Comparison of ENCODE assay signal across 35 cellular contexts in the genomic region with DNA sequence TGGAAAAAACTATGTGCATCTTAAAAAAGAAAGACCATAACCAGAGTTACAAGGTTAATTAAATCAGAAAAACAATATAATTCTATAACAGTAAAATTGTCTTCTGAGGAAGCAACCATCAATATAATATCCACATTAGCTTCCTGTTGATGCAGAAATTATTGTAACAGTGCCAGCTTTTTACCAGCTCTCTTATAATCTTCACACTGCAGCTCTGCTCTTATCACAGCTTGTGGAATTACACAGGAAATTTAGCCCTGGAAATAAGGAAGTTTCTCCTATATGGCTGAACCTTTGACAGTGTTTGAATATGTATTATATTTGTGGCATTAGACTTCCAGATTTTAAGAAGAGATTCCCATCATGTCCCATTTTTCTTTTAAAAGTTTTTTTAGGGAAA. TPM values are rescaled to one million over a fixed set of nuclear protein-coding genes. Genes with fewer than 3 reads are reported as not detected.
DNase-seq lines count a peak whose midpoint lies in the region; ATAC-seq and FAIRE-seq lines count a peak whose summit lies in the region.
"Had no signal": no experiment of that assay in that cellular context is flagged by ENCODE, and none has a peak within 500 bp of the region (broad histone marks: within the 10 kb centered on the region; RNA-seq: fewer than 3 reads in every experiment).

No MANE protein-coding gene starts in this region.

- H3K4me1 ChIP-seq in trophoblast cell (ENCODE audit: control insufficient read depth in 1 of 2, insufficient read depth in 2 of 2, low read length in 2 of 2): no peaks in the 10 kb centered on the region
- H3K4me1 ChIP-seq: BLaER1 treated with 17β-estradiol and CSF1 and Interleukin-3, amounts not matched to agents 10 nM and 100 nM; Peyer's patch had no signal

- peaks cover 6% of the 10 kb centered on the region; the same call in 1 of the 2 replicates for H3K36me3 ChIP-seq in SK-N-MC (ENCODE audit: insufficient read depth, low read length)
- no peaks in the 10 kb centered on the region for H3K36me3 ChIP-seq in trophoblast cell (ENCODE audit: control insufficient read depth in 1 of 2, insufficient read depth in 2 of 2, low read length in 2 of 2)
- H3K36me3 ChIP-seq: BLaER1 treated with 17β-estradiol and CSF1 and Interleukin-3, amounts not matched to agents 10 nM and 100 nM; Peyer's patch had no signal

- no peaks in the 10 kb centered on the region for H3K27me3 ChIP-seq in trophoblast cell (ENCODE audit: insufficient read depth, low read length)
- H3K27me3 ChIP-seq: BLaER1 treated with 17β-estradiol and CSF1 and Interleukin-3, amounts not matched to agents 10 nM and 100 nM; hepatocyte; Peyer's patch had no signal

- H3K79me1 ChIP-seq in trophoblast cell (ENCODE audit: low read length): no peaks in the 10 kb centered on the region

- H3K9ac ChIP-seq in SK-N-MC (ENCODE audit: insufficient read length): no peak overlapping the region
- no peak overlapping the region for H3K9ac ChIP-seq in trophoblast cell (ENCODE audit: low read length)
- H3K9ac ChIP-seq: BLaER1 treated with 17β-estradiol and CSF1 and Interleukin-3, amounts not matched to agents 10 nM and 100 nM had no signal

- no peak overlapping the region for H2AK5ac ChIP-seq in trophoblast cell (ENCODE audit: low read length)

- H3K79me2 ChIP-seq in trophoblast cell (ENCODE audit: control insufficient read depth, insufficient read depth, low read length, poor library complexity): no peaks in the 10 kb centered on the region
- H3K79me2 ChIP-seq: hepatocyte had no signal

- ATAC-seq in T-helper 17 cell: no peak
- ATAC-seq: activated T-cell treated with anti-CD3 and anti-CD28 coated beads, Interleukin-2, amount 50 U/mL, for 4 hours; left cardiac atrium; stimulated activated memory B cell treated with anti-CD40 and anti-IgM and Interleukin-4, amounts not matched to agents 10 μg/mL and 1 μg/mL and 100 μg/mL, for 72 hours had no signal

- no peak overlapping the region for H3K4me2 ChIP-seq in trophoblast cell (ENCODE audit: low read length)
- H3K4me2 ChIP-seq: BLaER1 treated with 17β-estradiol and CSF1 and Interleukin-3, amounts not matched to agents 10 nM and 100 nM; hepatocyte had no signal

- H3K18ac ChIP-seq in trophoblast cell (ENCODE audit: low read length): no peak overlapping the region

- peak; percentile 47 for FAIRE-seq in GM19239 (lab: Jason Lieb, UNC)
- FAIRE-seq: bronchial epithelial cell, H1 had no signal

- no peak overlapping the region for H3K23ac ChIP-seq in trophoblast cell (ENCODE audit: low read length)

- no peak overlapping the region for H2BK120ac ChIP-seq in trophoblast cell (ENCODE audit: insufficient read depth, low read length, poor library complexity)

- H4K8ac ChIP-seq in trophoblast cell (ENCODE audit: low read depth, low read length): no peak overlapping the region

- H3K27ac ChIP-seq in SK-N-MC: no peak overlapping the region
- no peak overlapping the region for H3K27ac ChIP-seq in trophoblast cell (ENCODE audit: low read depth, low read length)
- H3K27ac ChIP-seq: BLaER1 treated with 17β-estradiol and CSF1 and Interleukin-3, amounts not matched to agents 10 nM and 100 nM; hepatocyte; Peyer's patch had no signal

- H2AFZ ChIP-seq in trophoblast cell (ENCODE audit: insufficient read depth, low read length, poor library complexity): no peak overlapping the region
- H2AFZ ChIP-seq: hepatocyte had no signal

- no peak for DNase-seq in GM19239 (ENCODE audit: insufficient read length, low spot score)
- peak; percentile 20 for DNase-seq in SK-N-MC (ENCODE audit: low read depth, low spot score)
- DNase-seq in dermis blood vessel endothelial cell: peak; percentile 89
- peak; percentile 8 for DNase-seq in left kidney (ENCODE audit: low read depth, low spot score)
- DNase-seq in T-helper 17 cell: no peak
- no peak for DNase-seq in hepatic stellate cell (ENCODE audit: low spot score)
- DNase-seq in trophoblast cell: no peak
- DNase-seq: activated B cell treated with CpG ODN at 0.5 μM for 24 hours; activated gamma-delta T cell; activated naive CD8-positive, alpha-beta T cell treated with anti-CD3 and anti-CD28 coated beads for 36 hours; activated T-cell treated with anti-CD3 and anti-CD28 coated beads, Interleukin-2, amount 50 U/mL, for 4 hours; aorta; DMS53; effector memory CD4-positive, alpha-beta T cell; foreskin fibroblast; HFFc6; left cardiac atrium; NCI-H1105; NCI-H187 treated with DMSO at 0.1 percent for 48 hours; Peyer's patch; SHP77; substantia nigra; SW 1271; T-helper 9 cell had no signal

- no peak overlapping the region for H3K4ac ChIP-seq in trophoblast cell (ENCODE audit: low read depth, low read length)

- H2BK5ac ChIP-seq in trophoblast cell (ENCODE audit: low read depth, low read length, poor library complexity): no peak overlapping the region

- H4K91ac ChIP-seq in trophoblast cell (ENCODE audit: low read depth, low read length): no peak overlapping the region

- no peak overlapping the region for H3K4me3 ChIP-seq in SK-N-MC
- no peak overlapping the region for H3K4me3 ChIP-seq in trophoblast cell (ENCODE audit: low read depth, low read length)
- H3K4me3 ChIP-seq: BLaER1 treated with 17β-estradiol and CSF1 and Interleukin-3, amounts not matched to agents 10 nM and 100 nM; hepatocyte; Peyer's patch had no signal

- no peak overlapping the region for H3K14ac ChIP-seq in trophoblast cell (ENCODE audit: low read length)

- H3K9me3 ChIP-seq in SK-N-MC (ENCODE audit: low read depth, low read length) (no peaks in the 10 kb centered on the region), T-helper 17 cell (ENCODE audit: control insufficient read depth, low read length, poor library complexity, severe bottlenecking) (no peaks in the 10 kb centered on the region), trophoblast cell (ENCODE audit: insufficient read depth, low read depth, low read length) (no peaks in the 10 kb centered on the region)
- H3K9me3 ChIP-seq: BLaER1 treated with 17β-estradiol and CSF1 and Interleukin-3, amounts not matched to agents 10 nM and 100 nM; Peyer's patch had no signal

- H3K27me3 Mint-ChIP-seq in T-helper 17 cell: no peaks in the 10 kb centered on the region
- H3K27me3 Mint-ChIP-seq: activated B cell treated with CpG ODN at 0.5 μM for 24 hours; activated naive CD8-positive, alpha-beta T cell treated with anti-CD3 and anti-CD28 coated beads for 36 hours; memory B cell; stimulated activated memory B cell treated with anti-CD40 and anti-IgM and Interleukin-4, amounts not matched to agents 10 μg/mL and 1 μg/mL and 100 μg/mL, for 72 hours; type B pancreatic cell had no signal

- no peak overlapping the region for H3K27ac Mint-ChIP-seq in T-helper 17 cell
- H3K27ac Mint-ChIP-seq: activated B cell treated with CpG ODN at 0.5 μM for 24 hours; activated naive CD8-positive, alpha-beta T cell treated with anti-CD3 and anti-CD28 coated beads for 36 hours; HFFc6; memory B cell; stimulated activated memory B cell treated with anti-CD40 and anti-IgM and Interleukin-4, amounts not matched to agents 10 μg/mL and 1 μg/mL and 100 μg/mL, for 72 hours; type B pancreatic cell had no signal

- H4K12ac ChIP-seq in trophoblast cell (ENCODE audit: low read depth, low read length): no peak overlapping the region

- peaks cover 5% of the 10 kb centered on the region for H3K36me3 Mint-ChIP-seq in T-helper 17 cell (ENCODE audit: low read depth)

- no peaks in the 10 kb centered on the region for H3K4me1 Mint-ChIP-seq in T-helper 17 cell
- H3K4me1 Mint-ChIP-seq: activated B cell treated with CpG ODN at 0.5 μM for 24 hours; activated naive CD8-positive, alpha-beta T cell treated with anti-CD3 and anti-CD28 coated beads for 36 hours; memory B cell; stimulated activated memory B cell treated with anti-CD40 and anti-IgM and Interleukin-4, amounts not matched to agents 10 μg/mL and 1 μg/mL and 100 μg/mL, for 72 hours had no signal

- H3K4me3 Mint-ChIP-seq in T-helper 17 cell: no peak overlapping the region
- H3K4me3 Mint-ChIP-seq: activated B cell treated with CpG ODN at 0.5 μM for 24 hours; activated naive CD8-positive, alpha-beta T cell treated with anti-CD3 and anti-CD28 coated beads for 36 hours; activated T-cell treated with anti-CD3 and anti-CD28 coated beads, Interleukin-2, amount 50 U/mL, for 4 hours; HFFc6; memory B cell; stimulated activated memory B cell treated with anti-CD40 and anti-IgM and Interleukin-4, amounts not matched to agents 10 μg/mL and 1 μg/mL and 100 μg/mL, for 72 hours; type B pancreatic cell had no signal

- no peak overlapping the region for H2BK12ac ChIP-seq in trophoblast cell (ENCODE audit: low read length)

RNA-seq across cellular contexts. Expression of a gene that starts 49.1 kb away (rescaled TPM):
- total RNA-seq in dermis blood vessel endothelial cell (119 and 159 TPM in 2 replicates), T-helper 17 cell (not detected)
- polyA plus RNA-seq in trophoblast cell (2013): 0.79 and 0.83 TPM in 2 replicates
- total RNA-seq: activated B cell treated with CpG ODN at 0.5 μM for 24 hours; activated naive CD8-positive, alpha-beta T cell treated with anti-CD3 and anti-CD28 coated beads for 36 hours had no signal

RNA-seq across cellular contexts. Expression of a gene that starts 54.4 kb away (rescaled TPM):
- total RNA-seq in dermis blood vessel endothelial cell (not detected in 2 replicates), T-helper 17 cell (not detected)
- not detected in 2 replicates for polyA plus RNA-seq in trophoblast cell (2013)
- total RNA-seq: activated B cell treated with CpG ODN at 0.5 μM for 24 hours; activated naive CD8-positive, alpha-beta T cell treated with anti-CD3 and anti-CD28 coated beads for 36 hours; activated T-cell treated with anti-CD3 and anti-CD28 coated beads, Interleukin-2, amount 50 U/mL, for 4 hours; aorta; bronchial epithelial cell; H1; HFFc6; HT1080; left cardiac atrium; MCF 10A; osteocyte had no signal
- polyA plus RNA-seq: H1, neural cell had no signal

Comparison
In these comparisons a context has a peak if more than half of its experiments do, and no peak if none do; other contexts are left out.
1. DNase-seq: peak in SK-N-MC (single experiment), dermis blood vessel endothelial cell (single experiment) and left kidney (single experiment); none in GM19239 (single experiment), T-helper 17 cell (0 of 3), hepatic stellate cell (single experiment) and trophoblast cell (0 of 2).
2. RNA of a gene that starts 49.1 kb away (total RNA-seq): 119 to 159 TPM in dermis blood vessel endothelial cell; not detected in T-helper 17 cell; every median in the first group is over 100 times any median in the second.